ENCODE assay signal across 25 cellular contexts in genomic region chr3:155281892-155282291, GRCh38. TPM values are rescaled to one million over a fixed set of nuclear protein-coding genes. Genes with fewer than 3 reads are reported as not detected.
DNase-seq lines count a peak whose midpoint lies in the region; FAIRE-seq and TF ChIP-seq lines count a peak whose summit lies in the region.
"Had no signal": no experiment of that assay in that cellular context is flagged by ENCODE, and none has a peak within 500 bp of the region (broad histone marks: within the 10 kb centered on the region; RNA-seq: fewer than 3 reads in every experiment).

No MANE protein-coding gene starts in this region.

- FAIRE-seq in astrocyte (lab: Jason Lieb, UNC) = peak; percentile 9
- FAIRE-seq: GM19239 had no signal

- H3K4me1 ChIP-seq in astrocyte (ENCODE audit: insufficient read depth, low read length) = peaks cover 3% of the 10 kb centered on the region
- H3K4me1 ChIP-seq: SJCRH30 had no signal

- peak overlapping the region; percentile 45 for H3K4me2 ChIP-seq in astrocyte (ENCODE audit: low read length)
- H3K4me2 ChIP-seq: hepatocyte had no signal

- no peak overlapping the region for H3K27ac ChIP-seq in astrocyte (ENCODE audit: low read depth, low read length)
- H3K27ac ChIP-seq: hepatocyte, SJCRH30, upper lobe of left lung had no signal

- H3K4me3 Mint-ChIP-seq in HFFc6 (no peak overlapping the region), astrocyte (ENCODE audit: unreplicated experiment) (no peak overlapping the region)
- H3K4me3 Mint-ChIP-seq: CD4-positive, alpha-beta T cell; stimulated activated memory B cell treated with anti-CD40 and anti-IgM and Interleukin-4, amounts not matched to agents 10 μg/mL and 1 μg/mL and 100 μg/mL, for 72 hours; T-helper 2 cell treated with Interferon-gamma antibody and Interleukin-4, amounts not matched to agents 5 μg/mL and 100 μg/mL, for 36 hours had no signal

- H3K27ac Mint-ChIP-seq in HFFc6 = no peak overlapping the region
- H3K27ac Mint-ChIP-seq in astrocyte (ENCODE audit: unreplicated experiment) = peak overlapping the region; percentile 35
- H3K27ac Mint-ChIP-seq: CD4-positive, alpha-beta T cell; stimulated activated memory B cell treated with anti-CD40 and anti-IgM and Interleukin-4, amounts not matched to agents 10 μg/mL and 1 μg/mL and 100 μg/mL, for 72 hours; T-helper 2 cell treated with Interferon-gamma antibody and Interleukin-4, amounts not matched to agents 5 μg/mL and 100 μg/mL, for 36 hours had no signal

- H3K27me3 Mint-ChIP-seq in HFFc6 (ENCODE audit: insufficient read depth) = no peaks in the 10 kb centered on the region
- H3K27me3 Mint-ChIP-seq in astrocyte (ENCODE audit: low read depth, unreplicated experiment) = no peaks in the 10 kb centered on the region
- H3K27me3 Mint-ChIP-seq: CD4-positive, alpha-beta T cell; stimulated activated memory B cell treated with anti-CD40 and anti-IgM and Interleukin-4, amounts not matched to agents 10 μg/mL and 1 μg/mL and 100 μg/mL, for 72 hours had no signal

- H3K4me1 Mint-ChIP-seq in HFFc6 (ENCODE audit: low read depth) (peaks cover 6% of the 10 kb centered on the region), astrocyte (ENCODE audit: low read depth, unreplicated experiment) (peaks cover 6% of the 10 kb centered on the region)
- H3K4me1 Mint-ChIP-seq: stimulated activated memory B cell treated with anti-CD40 and anti-IgM and Interleukin-4, amounts not matched to agents 10 μg/mL and 1 μg/mL and 100 μg/mL, for 72 hours had no signal

- H2AFZ ChIP-seq in astrocyte (ENCODE audit: low read depth, low read length) = no peak overlapping the region
- H2AFZ ChIP-seq: hepatocyte had no signal

- H3K9me3 Mint-ChIP-seq in HFFc6 (no peaks in the 10 kb centered on the region), astrocyte (ENCODE audit: unreplicated experiment) (peaks cover 13% of the 10 kb centered on the region)
- H3K9me3 Mint-ChIP-seq: T-helper 2 cell treated with Interferon-gamma antibody and Interleukin-4, amounts not matched to agents 5 μg/mL and 100 μg/mL, for 36 hours had no signal

- H3K9ac ChIP-seq in astrocyte (ENCODE audit: low read length) = no peak overlapping the region

- H3K36me3 Mint-ChIP-seq in HFFc6 (ENCODE audit: low read depth) (no peaks in the 10 kb centered on the region; the same call in 1 of the 2 replicates), astrocyte (ENCODE audit: low read depth, unreplicated experiment) (peaks cover 2% of the 10 kb centered on the region)
- H3K36me3 Mint-ChIP-seq: stimulated activated memory B cell treated with anti-CD40 and anti-IgM and Interleukin-4, amounts not matched to agents 10 μg/mL and 1 μg/mL and 100 μg/mL, for 72 hours had no signal

- TF ChIP-seq CTCF in HFFc6 (IDR thresholded peaks at IDR 0.05) (no peak), astrocyte (IDR thresholded peaks at IDR 0.05; ENCODE audit: insufficient read depth, low read depth, low read length) (no peak)

- H3K79me2 ChIP-seq in astrocyte (ENCODE audit: insufficient read depth, low read length) = no peaks in the 10 kb centered on the region
- H3K79me2 ChIP-seq: hepatocyte had no signal

- H3K4me3 ChIP-seq in astrocyte (ENCODE audit: insufficient read depth, low read depth, low read length) = no peak overlapping the region
- H3K4me3 ChIP-seq: hepatocyte, SJCRH30, upper lobe of left lung had no signal

- no peaks in the 10 kb centered on the region for H3K9me3 ChIP-seq in astrocyte (ENCODE audit: insufficient read depth, low read depth, low read length)
- H3K9me3 ChIP-seq: SJCRH30, upper lobe of left lung had no signal

- no peaks in the 10 kb centered on the region for H3K36me3 ChIP-seq in astrocyte (ENCODE audit: insufficient read depth, low read length)
- H3K36me3 ChIP-seq: SJCRH30, upper lobe of left lung had no signal

- peak; percentile 11 for DNase-seq in HFFc6
- DNase-seq in astrocyte (ENCODE audit: low read depth) = peak; percentile 38
- peak; percentile 25 for DNase-seq in iPS DF 4.7 (ENCODE audit: extremely low read depth, low spot score)
- peak; percentile 2 for DNase-seq in stromal cell of bone marrow (ENCODE audit: low read depth)
- DNase-seq in NCI-H146 treated with DMSO at 0.1 percent for 48 hours (lab: John Stamatoyannopoulos, UW; ENCODE audit: unreplicated experiment) = no peak
- no peak for DNase-seq in activated T-cell treated with anti-CD3 and anti-CD28 coated beads for 4 hours
- no peak for DNase-seq in NCI-H1048 (lab: John Stamatoyannopoulos, UW)
- no peak for DNase-seq in UCSD-AML1 (lab: John Stamatoyannopoulos, UW; ENCODE audit: unreplicated experiment)
- DNase-seq: activated CD4-positive, CD25-positive, alpha-beta regulatory T cell treated with anti-CD3 and anti-CD28 coated beads, Interleukin-2, amount 50 U/mL, for 72 hours; aorta; CD4-positive, alpha-beta T cell; DMS79; KBM-7; NCI-H345; NK-92 treated with Interleukin-12 subunit alpha and Interleukin-12 subunit beta, amount 100 ng/mL, for 24 hours; SJCRH30; upper lobe of left lung had no signal

- no peaks in the 10 kb centered on the region for H3K27me3 ChIP-seq in astrocyte (ENCODE audit: insufficient read depth, low read length)
- H3K27me3 ChIP-seq: hepatocyte, SJCRH30, upper lobe of left lung had no signal

- no peaks in the 10 kb centered on the region for H4K20me1 ChIP-seq in astrocyte (ENCODE audit: insufficient read depth, low read length)

RNA-seq across cellular contexts. Expression of gene STRIT1, which starts 11.6 kb away (rescaled TPM):
- not detected for total RNA-seq in HFFc6 (2021; fragmentation: NEBNext Ultra II Directional; extraction: Animal tissue kit (Norgen Biotek cat#: 25700))
- not detected in 2 replicates for total RNA-seq in astrocyte
- total RNA-seq: aorta; CD4-positive, alpha-beta T cell; dermis microvascular lymphatic vessel endothelial cell; epithelial cell of proximal tubule; left lobe of liver; osteocyte; SJCRH30 had no signal

Comparison
In these comparisons a context has a peak if more than half of its experiments do, and no peak if none do; other contexts are left out.
1. DNase-seq: peak in HFFc6 (single experiment), astrocyte (single experiment), iPS DF 4.7 (single experiment) and stromal cell of bone marrow (single experiment); none in NCI-H146 treated with DMSO at 0.1 percent for 48 hours (single experiment), activated T-cell treated with anti-CD3 and anti-CD28 coated beads for 4 hours (single experiment), NCI-H1048 (single experiment) and UCSD-AML1 (single experiment).